ENCODE assay signal across 8 cellular contexts in the genomic region with DNA sequence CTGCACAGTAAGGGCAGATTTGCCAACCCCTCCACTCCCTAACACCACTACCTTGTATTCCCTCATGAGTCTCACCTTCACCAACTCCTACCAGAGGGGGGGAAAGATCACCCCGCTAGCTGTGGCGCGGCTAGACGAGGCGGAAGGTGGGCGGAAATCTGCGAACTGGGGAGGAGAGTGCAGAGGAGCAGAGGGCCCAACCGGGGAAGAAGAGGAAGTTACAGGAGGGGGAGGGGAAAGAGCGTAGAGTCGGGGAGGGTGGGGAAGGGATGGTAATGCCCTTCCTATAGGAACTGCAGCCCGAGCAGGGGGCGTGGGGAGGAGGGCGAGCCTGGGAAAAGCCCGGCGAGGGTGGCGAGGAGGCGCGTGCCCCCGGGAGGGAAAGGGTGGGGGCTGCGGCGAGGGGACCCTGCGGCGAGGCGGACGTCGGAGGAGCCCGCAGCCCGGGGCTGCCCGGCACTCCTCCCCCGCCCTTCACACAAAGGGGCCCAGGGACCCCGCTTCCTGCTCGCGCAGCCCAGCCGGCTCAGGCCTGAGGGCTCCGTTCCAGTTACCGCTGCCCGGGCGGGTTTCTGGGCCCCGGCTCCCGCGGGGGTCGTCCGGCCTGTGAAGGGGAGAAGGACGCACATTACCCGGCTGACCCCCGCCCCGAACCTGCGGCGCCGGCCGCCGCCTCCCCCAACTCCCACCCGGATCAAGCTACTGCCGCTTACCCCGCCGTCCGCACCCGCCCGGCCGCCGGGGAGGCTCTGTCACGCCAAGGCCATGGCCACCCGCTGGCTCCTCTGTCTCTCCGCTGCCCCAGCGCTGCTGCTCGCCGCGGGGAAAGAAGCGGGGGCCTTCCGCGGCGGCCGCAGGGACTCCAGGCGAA. TPM values are rescaled to one million over a fixed set of nuclear protein-coding genes. Genes with fewer than 3 reads are reported as not detected.
DNase-seq lines count a peak whose midpoint lies in the region; ATAC-seq and TF ChIP-seq lines count a peak whose summit lies in the region.

No MANE protein-coding gene starts in this region.

- H3K9me3 ChIP-seq in RWPE2 (ENCODE audit: severe bottlenecking): no peaks in the 10 kb centered on the region
- H3K9me3 ChIP-seq in neuron (ENCODE audit: low read length): no peaks in the 10 kb centered on the region

- DNase-seq in ELF-1 (ENCODE audit: low read depth, low spot score): peak; percentile 87
- DNase-seq in H7: peak; percentile 88
- DNase-seq in LoVo (ENCODE audit: low spot score): peak; percentile 68
- DNase-seq in RWPE2 (ENCODE audit: low spot score): peak; percentile 74
- peak; percentile 61 for DNase-seq in activated effector memory CD4-positive, alpha-beta T cell treated with Interleukin-2 at 50 U/mL for 16 hours
- peak; percentile 75 to 89 for DNase-seq in foreskin fibroblast
- peak; percentile 20 for DNase-seq in superior temporal gyrus (ENCODE audit: extremely low spot score)

- peak overlapping the region; percentile 89 for H3K4me3 ChIP-seq in H7 (ENCODE audit: insufficient read depth, low read depth, low read length)
- peak overlapping the region; percentile 55 for H3K4me3 ChIP-seq in RWPE2 (ENCODE audit: severe bottlenecking)
- peak overlapping the region; percentile 60 to 76 for H3K4me3 ChIP-seq in foreskin fibroblast (ENCODE audit: low read depth in 1 of 2, low read length in 2 of 2)
- peak overlapping the region; percentile 57 for H3K4me3 ChIP-seq in neuron (ENCODE audit: low read length)

- H2AFZ ChIP-seq in neuron (ENCODE audit: low read depth, low read length): no peak overlapping the region

- H3K27me3 ChIP-seq in H7 (ENCODE audit: control insufficient read depth, insufficient read depth, low read length) (no peaks in the 10 kb centered on the region), RWPE2 (ENCODE audit: insufficient read depth, poor library complexity, severe bottlenecking) (no peaks in the 10 kb centered on the region), neuron (ENCODE audit: insufficient read depth, low read length) (no peaks in the 10 kb centered on the region)

- peak; percentile 71 for ATAC-seq in RWPE2 (ENCODE audit: low read depth)

- H3K36me3 ChIP-seq in H7 (replicated peaks; ENCODE audit: control insufficient read depth, insufficient read depth, low read length) (peaks cover 3% of the 10 kb centered on the region; the same call in 1 of the 2 replicates), RWPE2 (ENCODE audit: low read depth) (peaks cover 30% of the 10 kb centered on the region), neuron (ENCODE audit: insufficient read depth, low read length) (peaks cover 17% of the 10 kb centered on the region)

- H3K27ac ChIP-seq in RWPE2 (ENCODE audit: poor library complexity, severe bottlenecking): peak overlapping the region; percentile 80

- H3K4me1 ChIP-seq in RWPE2 (ENCODE audit: insufficient read depth, poor library complexity, severe bottlenecking) (no peaks in the 10 kb centered on the region), neuron (ENCODE audit: insufficient read depth, low read length) (peaks cover 3% of the 10 kb centered on the region)

- TF ChIP-seq CTCF in RWPE2 (IDR thresholded peaks at IDR 0.05; ENCODE audit: poor library complexity, severe bottlenecking): no peak
- TF ChIP-seq CTCF in foreskin fibroblast (IDR thresholded peaks at IDR 0.05; ENCODE audit: low read depth, low read length): no peak

RNA-seq across cellular contexts. Expression of gene RAP2C, which starts 1.8 kb away (rescaled TPM):
- 39.9 and 43.1 TPM in 2 replicates for total RNA-seq in H7 (2014; rRNA removed; shearing (Covaris generic))

Comparison
In these comparisons a context has a peak if more than half of its experiments do, and no peak if none do; other contexts are left out.
1. Peak in every context shown above with its lines: DNase-seq, ATAC-seq, H3K4me3 ChIP-seq and H3K27ac ChIP-seq.
2. DNase-seq: peak in every context shown above with its lines; median percentile 88 in H7; 87 in ELF-1; 82 in foreskin fibroblast; 74 in RWPE2; 68 in LoVo; 61 in activated effector memory CD4-positive, alpha-beta T cell treated with Interleukin-2 at 50 U/mL for 16 hours; 20 in superior temporal gyrus.